ENCODE assay signal across 1 cellular context in genomic region chr15:95799286-95800187, GRCh38.
A peak's percentile ranks its signal among the peaks of the same experiment; 100 is the strongest.
TF ChIP-seq lines count a peak whose summit lies in the region.

No MANE protein-coding gene starts in this region.

TF ChIP-seq in IMR-90, 13 proteins besides CTCF, POLR2A, EP300 and RAD21 (continued from another document):
- TF ChIP-seq CEBPB (IDR thresholded peaks at IDR 0.05; ENCODE audit: low read depth, low read length) (peak; percentile 97), BHLHE40 (IDR thresholded peaks at IDR 0.05; ENCODE audit: low read depth, low read length) (peak; percentile 35; the same call in 1 of the 2 replicates), FOS (IDR thresholded peaks at IDR 0.05; ENCODE audit: low read depth, low read length) (peak; percentile 85), CHD1 (IDR thresholded peaks at IDR 0.05; ENCODE audit: low read depth, low read length) (no peak), SMC3 (IDR thresholded peaks at IDR 0.05; ENCODE audit: low read depth, low read length) (no peak)
